In genomic region chr18:51668101-51668500, GRCh38 we compare ENCODE assay signal across 7 cellular contexts.
DNase-seq lines count a peak whose midpoint lies in the region; ATAC-seq and TF ChIP-seq lines count a peak whose summit lies in the region.

No MANE protein-coding gene starts in this region.

- peak; percentile 54 for ATAC-seq in stimulated activated memory B cell treated with anti-CD40 and anti-IgM and Interleukin-4, amounts not matched to agents 10 μg/mL and 1 μg/mL and 100 μg/mL, for 72 hours

- no peaks in the 10 kb centered on the region for H3K9me3 ChIP-seq in SK-N-MC (ENCODE audit: low read depth, low read length)
- no peaks in the 10 kb centered on the region for H3K9me3 ChIP-seq in liver (ENCODE audit: control insufficient read depth in 4 of 4, low read length in 3 of 4)

- H3K9ac ChIP-seq in SK-N-MC (ENCODE audit: insufficient read length) (no peak overlapping the region), liver (ENCODE audit: low read depth in 1 of 2, low read length in 2 of 2) (no peak overlapping the region)

- H3K9me3 Mint-ChIP-seq in stimulated activated memory B cell treated with anti-CD40 and anti-IgM and Interleukin-4, amounts not matched to agents 10 μg/mL and 1 μg/mL and 100 μg/mL, for 72 hours, result peaks cover 2% of the 10 kb centered on the region

- no peak overlapping the region for H3K27ac Mint-ChIP-seq in stimulated activated memory B cell treated with anti-CD40 and anti-IgM and Interleukin-4, amounts not matched to agents 10 μg/mL and 1 μg/mL and 100 μg/mL, for 72 hours

- H3K4me1 ChIP-seq in liver (ENCODE audit: control insufficient read depth in 4 of 4, insufficient read depth in 4 of 4, low read length in 3 of 4), result no peaks in the 10 kb centered on the region

- peaks cover 6% of the 10 kb centered on the region for H3K4me1 Mint-ChIP-seq in stimulated activated memory B cell treated with anti-CD40 and anti-IgM and Interleukin-4, amounts not matched to agents 10 μg/mL and 1 μg/mL and 100 μg/mL, for 72 hours

- peaks cover 0 to 3% (median 0%) of the 10 kb centered on the region in 4 donors for H3K27me3 ChIP-seq in liver (ENCODE audit: control insufficient read depth in 4 of 4, insufficient read depth in 4 of 4, low read length in 3 of 4)

- no peaks in the 10 kb centered on the region for H3K36me3 Mint-ChIP-seq in stimulated activated memory B cell treated with anti-CD40 and anti-IgM and Interleukin-4, amounts not matched to agents 10 μg/mL and 1 μg/mL and 100 μg/mL, for 72 hours

- H3K4me3 ChIP-seq in SK-N-MC (peak overlapping the region; percentile 52), liver (ENCODE audit: low read depth in 1 of 3, low read length in 3 of 3) (no peak overlapping the region)

- TF ChIP-seq RAD21 in liver (IDR thresholded peaks at IDR 0.05), result peak; percentile 92 to 94

- no peak overlapping the region for H3K4me3 Mint-ChIP-seq in stimulated activated memory B cell treated with anti-CD40 and anti-IgM and Interleukin-4, amounts not matched to agents 10 μg/mL and 1 μg/mL and 100 μg/mL, for 72 hours

- H3K27ac ChIP-seq in SK-N-MC (no peak overlapping the region), liver (ENCODE audit: low read depth in 1 of 2, low read length in 2 of 2) (no peak overlapping the region)

- DNase-seq in HCEC 1CT, result peak; percentile 15
- peak; percentile 34 for DNase-seq in NCI-H1048 (lab: John Stamatoyannopoulos, UW)
- DNase-seq in SK-N-MC (ENCODE audit: low read depth, low spot score), result peak; percentile 50
- DNase-seq in cerebellum (ENCODE audit: low spot score), result peak; percentile 19

- WGBS in liver, result 8% methylated on average over 10 of the region's 10 CpGs

- peaks cover 36% of the 10 kb centered on the region for H3K27me3 Mint-ChIP-seq in stimulated activated memory B cell treated with anti-CD40 and anti-IgM and Interleukin-4, amounts not matched to agents 10 μg/mL and 1 μg/mL and 100 μg/mL, for 72 hours

- TF ChIP-seq CTCF in GM12872 (IDR thresholded peaks at IDR 0.05; ENCODE audit: insufficient read depth, low read depth, low read length) (peak; percentile 75), liver (IDR thresholded peaks at IDR 0.05; ENCODE audit: low read depth, low read length, missing input control) (peak; percentile 84)

- no peaks in the 10 kb centered on the region for H3K36me3 ChIP-seq in SK-N-MC (ENCODE audit: insufficient read depth, low read length)
- no peaks in the 10 kb centered on the region for H3K36me3 ChIP-seq in liver (ENCODE audit: control insufficient read depth in 4 of 4, insufficient read depth in 3 of 4, low read depth in 1 of 4, low read length in 3 of 4)

TF ChIP-seq in liver, 16 proteins besides CTCF, POLR2A, EP300 and RAD21:
- TF ChIP-seq YY1 (IDR thresholded peaks at IDR 0.05) (no peak), ZBTB33 (IDR thresholded peaks at IDR 0.05) (no peak), HNF4A (conservative IDR thresholded peaks at IDR 0.05) (no peak), REST (IDR thresholded peaks at IDR 0.05) (no peak), HNF4G (IDR thresholded peaks at IDR 0.05) (no peak), EGR1 (IDR thresholded peaks at IDR 0.05; ENCODE audit: low read depth in 2 of 2) (no peak)
